ENCODE assay signal across 8 cellular contexts in the genomic region with DNA sequence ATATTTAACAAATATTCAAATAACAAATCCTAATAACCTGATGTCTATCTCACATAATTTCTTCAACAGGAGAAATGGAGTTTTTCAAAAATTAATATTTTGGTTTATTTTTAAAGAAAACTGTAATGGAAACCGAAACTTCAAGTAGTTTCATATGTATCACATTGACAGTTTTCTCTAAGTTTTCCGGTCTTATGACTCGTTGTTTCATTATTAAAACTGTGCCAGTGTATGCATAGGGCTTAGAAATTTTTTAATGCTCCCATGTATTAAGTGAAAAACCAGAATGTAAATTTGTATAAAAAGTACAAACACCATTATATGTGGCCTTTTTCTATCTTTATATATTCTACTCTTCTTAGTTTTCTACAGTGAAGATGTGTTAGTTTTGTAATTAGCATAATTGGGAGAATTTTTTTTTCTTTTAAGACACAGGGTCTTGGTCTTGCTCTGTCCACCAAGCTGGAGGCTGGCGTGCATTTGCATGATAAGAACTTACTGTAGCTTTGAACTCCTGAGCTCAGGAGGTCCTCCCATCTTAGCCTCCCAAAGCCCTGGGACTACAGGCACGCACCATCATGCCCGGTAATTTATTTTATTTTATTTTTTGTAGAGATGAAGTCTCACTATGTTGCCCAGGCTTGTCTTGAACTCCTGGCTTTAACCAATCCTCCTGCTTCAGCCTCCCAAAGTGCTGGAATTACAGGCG. TPM values are rescaled to one million over a fixed set of nuclear protein-coding genes. Genes with fewer than 3 reads are reported as not detected.
DNase-seq lines count a peak whose midpoint lies in the region; ATAC-seq and TF ChIP-seq lines count a peak whose summit lies in the region.
"Had no signal": no experiment of that assay in that cellular context is flagged by ENCODE, and none has a peak within 500 bp of the region (broad histone marks: within the 10 kb centered on the region; RNA-seq: fewer than 3 reads in every experiment).

No MANE protein-coding gene starts in this region.

- no peak for DNase-seq in dermis blood vessel endothelial cell
- no peak for DNase-seq in SK-N-SH
- no peak for DNase-seq in MCF 10A (ENCODE audit: unreplicated experiment)
- DNase-seq: central memory CD4-positive, alpha-beta T cell had no signal

- no peak overlapping the region for H3K4me3 ChIP-seq in SK-N-SH (ENCODE audit: low read depth in 2 of 2, low read length in 1 of 2)

- POLR2A ChIA-PET in SK-N-SH (lab: Yijun Ruan, JAX) (no interaction called here), MCF 10A (lab: Yijun Ruan, JAX) (interaction anchor here (5.3 kb wide), 1 partner anchor 13 kb away, joined by 31 read pairs; no protein-coding TSS in a partner anchor)

- H3K79me2 ChIP-seq in SK-N-SH (ENCODE audit: insufficient read depth), result no peaks in the 10 kb centered on the region

- no peaks in the 10 kb centered on the region for H3K9me3 ChIP-seq in SK-N-SH

- CTCF ChIA-PET in SK-N-SH (lab: Yijun Ruan, JAX) (no interaction called here), MCF 10A (lab: Yijun Ruan, JAX) (no interaction called here)

- H3K36me3 Mint-ChIP-seq in dendritic cell treated with granulocyte-macrophage colony-stimulating factor and Interleukin-4, amounts not matched to agents 40 ng/mL and 50 ng/mL, for 4 days (ENCODE audit: low read depth), result no peaks in the 10 kb centered on the region
- H3K36me3 Mint-ChIP-seq in MCF 10A (ENCODE audit: insufficient read depth, unreplicated experiment), result peaks cover 6% of the 10 kb centered on the region

- WGBS in SK-N-SH (ENCODE audit: low lambda C conversion rate), result 6% methylated on average over 7 of the region's 7 CpGs

- TF ChIP-seq CTCF in SK-N-SH (IDR thresholded peaks at IDR 0.05) (no peak), MCF 10A (IDR thresholded peaks at IDR 0.05; ENCODE audit: unreplicated experiment) (no peak)

- H2AFZ ChIP-seq in SK-N-SH (ENCODE audit: low read depth), result no peak overlapping the region

- H3F3A ChIP-seq in SK-N-SH (replicated peaks; ENCODE audit: insufficient read depth), result no peaks in the 10 kb centered on the region

- TF ChIP-seq EP300 in SK-N-SH (IDR thresholded peaks at IDR 0.05; ENCODE audit: borderline replicate concordance in 1 of 2, low read depth in 1 of 2, low read length in 1 of 2), result no peak

- no peaks in the 10 kb centered on the region for H4K20me1 ChIP-seq in SK-N-SH (ENCODE audit: insufficient read depth)

- ATAC-seq in GM18867 (IDR thresholded peaks at IDR 0.05; ENCODE audit: unreplicated experiment), result peak; percentile 90
- peak; percentile 75 for ATAC-seq in GM21515 (IDR thresholded peaks at IDR 0.05; ENCODE audit: unreplicated experiment)
- ATAC-seq in HG03378 (IDR thresholded peaks at IDR 0.05; ENCODE audit: unreplicated experiment), result peak; percentile 94

- no peaks in the 10 kb centered on the region for H3K36me3 ChIP-seq in SK-N-SH (replicated peaks in 1 of 2; ENCODE audit: control insufficient read depth in 1 of 2, insufficient read depth in 2 of 2, low read length in 1 of 2)

- H3K4me1 ChIP-seq in SK-N-SH (ENCODE audit: control insufficient read depth in 1 of 2, insufficient read depth in 2 of 2, low read depth in 1 of 2, low read length in 1 of 2), result no peaks in the 10 kb centered on the region

- no peak overlapping the region for H3K27ac ChIP-seq in SK-N-SH (ENCODE audit: low read depth in 2 of 2, low read length in 1 of 2)

- H3K27me3 Mint-ChIP-seq in dendritic cell treated with granulocyte-macrophage colony-stimulating factor and Interleukin-4, amounts not matched to agents 40 ng/mL and 50 ng/mL, for 4 days, result no peaks in the 10 kb centered on the region
- no peaks in the 10 kb centered on the region for H3K27me3 Mint-ChIP-seq in MCF 10A (ENCODE audit: insufficient read depth, unreplicated experiment)

- no peak for TF ChIP-seq RAD21 in SK-N-SH (IDR thresholded peaks at IDR 0.05; ENCODE audit: low read length)

- no peak overlapping the region for H3K4me2 ChIP-seq in SK-N-SH

- peaks cover 22% of the 10 kb centered on the region for H3K4me1 Mint-ChIP-seq in dendritic cell treated with granulocyte-macrophage colony-stimulating factor and Interleukin-4, amounts not matched to agents 40 ng/mL and 50 ng/mL, for 4 days (ENCODE audit: low read depth)
- H3K4me1 Mint-ChIP-seq in MCF 10A (ENCODE audit: insufficient read depth, unreplicated experiment), result peaks cover 15% of the 10 kb centered on the region

- peaks cover 7% of the 10 kb centered on the region for H3K9me3 Mint-ChIP-seq in dendritic cell treated with granulocyte-macrophage colony-stimulating factor and Interleukin-4, amounts not matched to agents 40 ng/mL and 50 ng/mL, for 4 days
- peaks cover 6% of the 10 kb centered on the region for H3K9me3 Mint-ChIP-seq in MCF 10A (ENCODE audit: unreplicated experiment)

- no peak overlapping the region for H3K9ac ChIP-seq in SK-N-SH

- BruUV-seq in MCF 10A (replicated peaks; lab: Mats Ljungman, UMichigan), result no TSS peak

- intact Hi-C loops in dendritic cell treated with granulocyte-macrophage colony-stimulating factor and Interleukin-4, amounts not matched to agents 40 ng/mL and 50 ng/mL, for 4 days (cut with micrococcal nuclease), result loop anchor here (5.0 kb wide), 1 partner anchor 43 kb away; a partner anchor contains a TSS
- intact Hi-C loops in MCF 10A (cut with micrococcal nuclease), result no loop called here

- H3K4me3 Mint-ChIP-seq in dendritic cell treated with granulocyte-macrophage colony-stimulating factor and Interleukin-4, amounts not matched to agents 40 ng/mL and 50 ng/mL, for 4 days, result no peak overlapping the region
- H3K4me3 Mint-ChIP-seq in MCF 10A (ENCODE audit: unreplicated experiment), result no peak overlapping the region

- H3K27ac Mint-ChIP-seq in dendritic cell treated with granulocyte-macrophage colony-stimulating factor and Interleukin-4, amounts not matched to agents 40 ng/mL and 50 ng/mL, for 4 days, result peak overlapping the region; percentile 27
- H3K27ac Mint-ChIP-seq in MCF 10A (ENCODE audit: low read depth, unreplicated experiment), result no peak overlapping the region

- H3K9me2 ChIP-seq in SK-N-SH, result no peaks in the 10 kb centered on the region

- H3K27me3 ChIP-seq in SK-N-SH (ENCODE audit: insufficient read depth), result no peaks in the 10 kb centered on the region

TF ChIP-seq in SK-N-SH, 30 proteins besides CTCF, POLR2A, EP300 and RAD21:
- TF ChIP-seq TAF1 (IDR thresholded peaks at IDR 0.05; ENCODE audit: borderline replicate concordance, low read depth, low read length), result no peak
- TF ChIP-seq FOXJ3 (CRISPR knock-in tag; IDR thresholded peaks at IDR 0.05), result no peak
- no peak for TF ChIP-seq SIN3A (IDR thresholded peaks at IDR 0.05; ENCODE audit: borderline replicate concordance, low read depth, low read length)
- TF ChIP-seq, protein P1, sequence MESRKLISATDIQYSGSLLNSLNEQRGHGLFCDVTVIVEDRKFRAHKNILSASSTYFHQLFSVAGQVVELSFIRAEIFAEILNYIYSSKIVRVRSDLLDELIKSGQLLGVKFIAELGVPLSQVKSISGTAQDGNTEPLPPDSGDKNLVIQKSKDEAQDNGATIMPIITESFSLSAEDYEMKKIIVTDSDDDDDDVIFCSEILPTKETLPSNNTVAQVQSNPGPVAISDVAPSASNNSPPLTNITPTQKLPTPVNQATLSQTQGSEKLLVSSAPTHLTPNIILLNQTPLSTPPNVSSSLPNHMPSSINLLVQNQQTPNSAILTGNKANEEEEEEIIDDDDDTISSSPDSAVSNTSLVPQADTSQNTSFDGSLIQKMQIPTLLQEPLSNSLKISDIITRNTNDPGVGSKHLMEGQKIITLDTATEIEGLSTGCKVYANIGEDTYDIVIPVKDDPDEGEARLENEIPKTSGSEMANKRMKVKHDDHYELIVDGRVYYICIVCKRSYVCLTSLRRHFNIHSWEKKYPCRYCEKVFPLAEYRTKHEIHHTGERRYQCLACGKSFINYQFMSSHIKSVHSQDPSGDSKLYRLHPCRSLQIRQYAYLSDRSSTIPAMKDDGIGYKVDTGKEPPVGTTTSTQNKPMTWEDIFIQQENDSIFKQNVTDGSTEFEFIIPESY (IDR thresholded peaks at IDR 0.05; ENCODE audit: borderline replicate concordance, low read depth), result no peak
- no peak for TF ChIP-seq YY1 (IDR thresholded peaks at IDR 0.05; ENCODE audit: low read depth)
- no peak for TF ChIP-seq NFIC (IDR thresholded peaks at IDR 0.05; ENCODE audit: borderline replicate concordance)
- no peak for TF ChIP-seq FOSL2 (IDR thresholded peaks at IDR 0.05; ENCODE audit: borderline replicate concordance, low read depth)
- TF ChIP-seq MXI1 (IDR thresholded peaks at IDR 0.05; ENCODE audit: low read depth, low read length), result no peak
- TF ChIP-seq CHD2 (IDR thresholded peaks at IDR 0.05; ENCODE audit: low read length, partially characterized antibody), result no peak
- no peak for TF ChIP-seq TCF12 (IDR thresholded peaks at IDR 0.05)

RNA-seq across cellular contexts. Expression of a gene that starts 43.9 kb away (rescaled TPM):
- total RNA-seq in dermis blood vessel endothelial cell, result 0.05 TPM in 1 of 2 replicates, not detected in the other
- polyA plus RNA-seq in SK-N-SH (2012; rRNA removed), result not detected in 2 replicates
- polyA plus RNA-seq in SK-N-SH (2012; cell fraction: cytosol; rRNA removed), result not detected in 2 replicates
- polyA plus RNA-seq in SK-N-SH (2012; cell fraction: nucleus; rRNA removed), result not detected in 2 replicates
- total RNA-seq in MCF 10A (2022), result 2.3 and 6.8 TPM in 2 replicates
